14 cellular contexts compared by ENCODE assay signal in genomic region chr16:24430937-24431760, GRCh38.
DNase-seq lines count a peak whose midpoint lies in the region; ATAC-seq, FAIRE-seq and TF ChIP-seq lines count a peak whose summit lies in the region.
"Had no signal": no experiment of that assay in that cellular context is flagged by ENCODE, and none has a peak within 500 bp of the region (broad histone marks: within the 10 kb centered on the region; RNA-seq: fewer than 3 reads in every experiment).

No MANE protein-coding gene starts in this region.

- no peak overlapping the region for H3K9ac ChIP-seq in astrocyte (ENCODE audit: low read length)

- peaks cover 7% of the 10 kb centered on the region for H3K4me1 Mint-ChIP-seq in astrocyte (ENCODE audit: low read depth, unreplicated experiment)
- H3K4me1 Mint-ChIP-seq: activated CD4-positive, alpha-beta T cell treated with anti-CD3 and anti-CD28 coated beads, Interleukin-2, amount 10 ng/mL, durations not matched to agents 24 days and 14 days; neural crest cell had no signal

- DNase-seq in Caki2 (ENCODE audit: low read depth) (peak; percentile 77), LoVo (ENCODE audit: low spot score) (peak; percentile 12), astrocyte (ENCODE audit: low read depth) (no peak), NCI-H1105 (lab: John Stamatoyannopoulos, UW) (no peak), left lobe of liver (ENCODE audit: low spot score) (no peak), foreskin fibroblast (no peak)
- DNase-seq: activated CD4-positive, alpha-beta T cell treated with anti-CD3 and anti-CD28 coated beads, Interleukin-2, amount 10 ng/mL, durations not matched to agents 24 days and 14 days; activated T-cell treated with anti-CD3 and anti-CD28 coated beads, Interleukin-2, amount 50 U/mL, for 48 hours; stimulated activated CD4-positive, alpha-beta T cell treated with anti-CD3 and anti-CD28 coated beads, Interleukin-4, amount 100 ng/mL, for 4 hours; stimulated activated naive CD4-positive, alpha-beta T cell treated with Interleukin-2 at 50 U/mL for 16 hours had no signal

- no peaks in the 10 kb centered on the region for H3K4me1 ChIP-seq in astrocyte (ENCODE audit: insufficient read depth, low read length)
- H3K4me1 ChIP-seq: right atrium auricular region had no signal

- no peak for TF ChIP-seq CTCF in astrocyte (IDR thresholded peaks at IDR 0.05; ENCODE audit: insufficient read depth, low read depth, low read length)
- no peak for TF ChIP-seq CTCF in foreskin fibroblast (IDR thresholded peaks at IDR 0.05; ENCODE audit: low read depth, low read length)

- ATAC-seq in GM19025 (IDR thresholded peaks at IDR 0.05; ENCODE audit: low read depth, unreplicated experiment) (peak; percentile 70), GM18520 (IDR thresholded peaks at IDR 0.05; ENCODE audit: unreplicated experiment) (no peak), left lobe of liver (no peak)

- H3K27me3 Mint-ChIP-seq in astrocyte (ENCODE audit: low read depth, unreplicated experiment): peaks cover 8% of the 10 kb centered on the region

- FAIRE-seq in astrocyte (lab: Jason Lieb, UNC): no peak

- H3K27me3 ChIP-seq in astrocyte (ENCODE audit: insufficient read depth, low read length): no peaks in the 10 kb centered on the region
- H3K27me3 ChIP-seq: right atrium auricular region had no signal

- H3K4me3 ChIP-seq in astrocyte (ENCODE audit: insufficient read depth, low read depth, low read length): no peak overlapping the region
- H3K4me3 ChIP-seq in foreskin fibroblast (ENCODE audit: low read depth in 1 of 2, low read length in 2 of 2): no peak overlapping the region
- H3K4me3 ChIP-seq: right atrium auricular region had no signal

- H3K79me2 ChIP-seq in astrocyte (ENCODE audit: insufficient read depth, low read length): no peaks in the 10 kb centered on the region

- H2AFZ ChIP-seq in astrocyte (ENCODE audit: low read depth, low read length): no peak overlapping the region

- no peak overlapping the region for H3K27ac ChIP-seq in astrocyte (ENCODE audit: low read depth, low read length)
- H3K27ac ChIP-seq: right atrium auricular region had no signal

- no peaks in the 10 kb centered on the region for H3K36me3 Mint-ChIP-seq in astrocyte (ENCODE audit: low read depth, unreplicated experiment)

- H3K9me3 ChIP-seq in astrocyte (ENCODE audit: insufficient read depth, low read depth, low read length): no peaks in the 10 kb centered on the region

- no peak overlapping the region for H3K4me2 ChIP-seq in astrocyte (ENCODE audit: low read length)

- no peaks in the 10 kb centered on the region for H3K36me3 ChIP-seq in astrocyte (ENCODE audit: insufficient read depth, low read length)
- H3K36me3 ChIP-seq: right atrium auricular region had no signal

- H3K4me3 Mint-ChIP-seq in astrocyte (ENCODE audit: unreplicated experiment): no peak overlapping the region
- H3K4me3 Mint-ChIP-seq: activated CD4-positive, alpha-beta T cell treated with anti-CD3 and anti-CD28 coated beads, Interleukin-2, amount 10 ng/mL, durations not matched to agents 24 days and 14 days; neural crest cell had no signal

- peak overlapping the region; percentile 10 for H3K27ac Mint-ChIP-seq in astrocyte (ENCODE audit: unreplicated experiment)
- H3K27ac Mint-ChIP-seq: activated CD4-positive, alpha-beta T cell treated with anti-CD3 and anti-CD28 coated beads, Interleukin-2, amount 10 ng/mL, durations not matched to agents 24 days and 14 days had no signal

- H4K20me1 ChIP-seq in astrocyte (ENCODE audit: insufficient read depth, low read length): no peaks in the 10 kb centered on the region

- in situ Hi-C loops in Caki2 (cut with HindIII; ENCODE audit: low pct_unique_long_range_greater_than_20kb, low sequenced_read_pairs): no loop called here

- no peaks in the 10 kb centered on the region for H3K9me3 Mint-ChIP-seq in astrocyte (ENCODE audit: unreplicated experiment)
- H3K9me3 Mint-ChIP-seq: activated CD4-positive, alpha-beta T cell treated with anti-CD3 and anti-CD28 coated beads, Interleukin-2, amount 10 ng/mL, durations not matched to agents 24 days and 14 days had no signal

Comparison
In these comparisons a context has a peak if more than half of its experiments do, and no peak if none do; other contexts are left out.
1. DNase-seq: peak in Caki2 (single experiment) and LoVo (single experiment); none in astrocyte (single experiment), NCI-H1105 (single experiment), left lobe of liver (single experiment) and foreskin fibroblast (0 of 2).